In genomic region chr16:16150878-16151152, GRCh38 we compare ENCODE assay signal across 1 cellular context.
TF ChIP-seq lines count a peak whose summit lies in the region.

No MANE protein-coding gene starts in this region.

TF ChIP-seq in HepG2, 621 proteins besides CTCF, POLR2A, EP300 and RAD21 (continued from another document):
- TF ChIP-seq PREB (CRISPR knock-in tag; IDR thresholded peaks at IDR 0.05): no peak
- TF ChIP-seq THRA (CRISPR knock-in tag; IDR thresholded peaks at IDR 0.05; ENCODE audit: borderline replicate concordance): no peak
- TF ChIP-seq BORCS8-MEF2B (CRISPR knock-in tag; IDR thresholded peaks at IDR 0.05): no peak
- TF ChIP-seq SNAPC5 (CRISPR knock-in tag; IDR thresholded peaks at IDR 0.05; ENCODE audit: borderline replicate concordance): no peak
- TF ChIP-seq RBM39 (IDR thresholded peaks at IDR 0.05; ENCODE audit: low read depth, low read length, poor library complexity, severe bottlenecking): no peak
- TF ChIP-seq MIER3 (CRISPR knock-in tag; IDR thresholded peaks at IDR 0.05; ENCODE audit: borderline replicate concordance): no peak
- TF ChIP-seq ZNF788 (CRISPR knock-in tag; IDR thresholded peaks at IDR 0.05; ENCODE audit: borderline replicate concordance): no peak
- TF ChIP-seq MAF1 (CRISPR knock-in tag; IDR thresholded peaks at IDR 0.05; ENCODE audit: borderline replicate concordance): no peak
